Comparison of ENCODE assay signal across 22 cellular contexts in the genomic region with DNA sequence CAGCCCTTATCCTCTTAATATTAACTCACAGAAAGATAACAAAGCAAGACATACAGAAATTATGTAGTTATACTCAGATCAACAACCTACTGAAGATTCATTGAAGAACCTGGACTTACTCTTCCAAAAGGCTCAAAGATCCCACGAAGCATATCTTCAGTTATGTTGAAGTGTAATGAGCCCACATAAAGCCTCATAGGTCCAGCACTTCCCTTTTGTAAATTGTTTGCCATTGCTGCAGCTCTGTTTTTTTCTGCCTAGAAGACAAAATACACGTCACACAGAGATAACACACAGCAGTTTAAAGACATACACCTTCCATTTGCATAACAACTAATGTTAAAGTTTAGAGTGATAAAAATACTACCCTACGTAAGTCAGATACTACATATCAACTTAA. TPM values are rescaled to one million over a fixed set of nuclear protein-coding genes. Genes with fewer than 3 reads are reported as not detected.
DNase-seq lines count a peak whose midpoint lies in the region; ATAC-seq, FAIRE-seq and TF ChIP-seq lines count a peak whose summit lies in the region.
"Had no signal": no experiment of that assay in that cellular context is flagged by ENCODE, and none has a peak within 500 bp of the region (broad histone marks: within the 10 kb centered on the region; RNA-seq: fewer than 3 reads in every experiment).

No MANE protein-coding gene starts in this region.

- H3K27me3 ChIP-seq in HepG2 (ENCODE audit: control insufficient read depth in 1 of 2, insufficient read depth in 2 of 2, low read length in 2 of 2), result no peaks in the 10 kb centered on the region
- no peaks in the 10 kb centered on the region for H3K27me3 ChIP-seq in right lobe of liver
- no peaks in the 10 kb centered on the region for H3K27me3 ChIP-seq in brain microvascular endothelial cell (replicated peaks)
- H3K27me3 ChIP-seq: body of pancreas, testis had no signal

- 97% methylated on average over 3 of the region's 3 CpGs for WGBS in HepG2 (ENCODE audit: low lambda C conversion rate)
- 59% methylated on average over 3 of the region's 3 CpGs for WGBS in right lobe of liver (ENCODE audit: insufficient coverage, low coverage, low lambda C conversion rate, missing lambda C conversion rate)

- no peaks in the 10 kb centered on the region for H3K27me3 Mint-ChIP-seq in activated CD8-positive, alpha-beta T cell treated with anti-CD3 and anti-CD28 coated beads, Interleukin-2, amount 10 ng/mL, durations not matched to agents 7 days and 5 days (ENCODE audit: low read depth)
- H3K27me3 Mint-ChIP-seq in immature natural killer cell (ENCODE audit: low read depth in 3 of 3), result peaks cover 12 to 61% (median 56%) of the 10 kb centered on the region in 3 donors
- H3K27me3 Mint-ChIP-seq in stimulated activated naive B cell treated with anti-CD40 and anti-IgM and Interleukin-4, amounts not matched to agents 10 μg/mL and 1 μg/mL and 100 μg/mL, for 72 hours, result no peaks in the 10 kb centered on the region
- H3K27me3 Mint-ChIP-seq: activated naive CD8-positive, alpha-beta T cell treated with anti-CD3 and anti-CD28 coated beads, Interleukin-2, amount 10 ng/mL, durations not matched to agents 7 days and 5 days had no signal

- H3K4me2 ChIP-seq in HepG2 (ENCODE audit: low read depth, low read length), result no peak overlapping the region

- H2AFZ ChIP-seq in HepG2 (ENCODE audit: low read length), result no peak overlapping the region

- no peak overlapping the region for H3K4me3 Mint-ChIP-seq in activated CD8-positive, alpha-beta T cell treated with anti-CD3 and anti-CD28 coated beads, Interleukin-2, amount 10 ng/mL, durations not matched to agents 7 days and 5 days
- peak overlapping the region in 3 of 5 donors; percentile 4 to 47 (median 41) for H3K4me3 Mint-ChIP-seq in immature natural killer cell
- H3K4me3 Mint-ChIP-seq in stimulated activated naive B cell treated with anti-CD40 and anti-IgM and Interleukin-4, amounts not matched to agents 10 μg/mL and 1 μg/mL and 100 μg/mL, for 72 hours, result no peak overlapping the region
- H3K4me3 Mint-ChIP-seq: activated naive CD8-positive, alpha-beta T cell treated with anti-CD3 and anti-CD28 coated beads, Interleukin-2, amount 10 ng/mL, durations not matched to agents 7 days and 5 days; neural crest cell had no signal

- peaks cover 71% of the 10 kb centered on the region for H3K36me3 Mint-ChIP-seq in activated CD8-positive, alpha-beta T cell treated with anti-CD3 and anti-CD28 coated beads, Interleukin-2, amount 10 ng/mL, durations not matched to agents 7 days and 5 days (ENCODE audit: low read depth)
- peaks cover 36 to 65% (median 53%) of the 10 kb centered on the region in 3 donors for H3K36me3 Mint-ChIP-seq in immature natural killer cell
- H3K36me3 Mint-ChIP-seq in stimulated activated naive B cell treated with anti-CD40 and anti-IgM and Interleukin-4, amounts not matched to agents 10 μg/mL and 1 μg/mL and 100 μg/mL, for 72 hours, result peaks cover 38 to 49% of the 10 kb centered on the region in 2 donors

- CTCF ChIA-PET in HepG2 (lab: Yijun Ruan, JAX; ENCODE audit: low intra/inter-chr PET ratio, low total read pairs), result no interaction called here
- CTCF ChIA-PET in activated CD8-positive, alpha-beta T cell treated with anti-CD3 and anti-CD28 coated beads, Interleukin-2, amount 10 ng/mL, durations not matched to agents 7 days and 5 days (lab: Charles Lee), result no interaction called here

- TF ChIP-seq EP300 in HepG2 (IDR thresholded peaks at IDR 0.05; ENCODE audit: low read depth in 2 of 2, low read length in 2 of 2) (no peak), HepG2 (CRISPR knock-in tag; IDR thresholded peaks at IDR 0.05; ENCODE audit: borderline replicate concordance) (no peak)

- in situ Hi-C loops in HepG2 (cut with HindIII; ENCODE audit: extremely low pct_ligation_motif_present, low pct_unique_long_range_greater_than_20kb) (no loop called here), brain microvascular endothelial cell (cut with HindIII; ENCODE audit: low pct_ligation_motif_present, low sequenced_read_pairs) (no loop called here)

- peaks cover 90% of the 10 kb centered on the region for H3K79me2 ChIP-seq in HepG2 (ENCODE audit: insufficient read depth, low read length)

- FAIRE-seq in HepG2 (lab: Jason Lieb, UNC), result no peak

- ATAC-seq in HepG2 (no peak), right lobe of liver (no peak), HG02798 (IDR thresholded peaks at IDR 0.05; ENCODE audit: poor library complexity, unreplicated experiment) (no peak)
- no peak for ATAC-seq in activated CD8-positive, alpha-beta T cell treated with anti-CD3 and anti-CD28 coated beads, Interleukin-2, amount 10 ng/mL, durations not matched to agents 7 days and 5 days
- ATAC-seq in stimulated activated naive B cell treated with anti-CD40 and anti-IgM and Interleukin-4, amounts not matched to agents 10 μg/mL and 1 μg/mL and 100 μg/mL, for 72 hours (replicated peaks), result no peak
- ATAC-seq: body of pancreas had no signal

- BruUV-seq in HepG2 (replicated peaks; lab: Mats Ljungman, UMichigan), result no TSS peak

- H3K27ac Mint-ChIP-seq in activated CD8-positive, alpha-beta T cell treated with anti-CD3 and anti-CD28 coated beads, Interleukin-2, amount 10 ng/mL, durations not matched to agents 7 days and 5 days, result peak overlapping the region; percentile 31
- peak overlapping the region; percentile 36 to 89 (median 64) for H3K27ac Mint-ChIP-seq in immature natural killer cell
- peak overlapping the region; percentile 37 for H3K27ac Mint-ChIP-seq in stimulated activated naive B cell treated with anti-CD40 and anti-IgM and Interleukin-4, amounts not matched to agents 10 μg/mL and 1 μg/mL and 100 μg/mL, for 72 hours
- H3K27ac Mint-ChIP-seq: activated naive CD8-positive, alpha-beta T cell treated with anti-CD3 and anti-CD28 coated beads, Interleukin-2, amount 10 ng/mL, durations not matched to agents 7 days and 5 days had no signal

- DNase-seq in HepG2 (ENCODE audit: low spot score) (no peak), right lobe of liver (no peak), immature natural killer cell (no peak), brain microvascular endothelial cell (no peak), SW 1271 (lab: John Stamatoyannopoulos, UW) (no peak)
- no peak for DNase-seq in activated CD8-positive, alpha-beta T cell treated with anti-CD3 and anti-CD28 coated beads, Interleukin-2, amount 10 ng/mL, durations not matched to agents 7 days and 5 days
- DNase-seq in stimulated activated naive B cell treated with anti-CD40 and anti-IgM and Interleukin-4, amounts not matched to agents 10 μg/mL and 1 μg/mL and 100 μg/mL, for 72 hours, result no peak
- DNase-seq: activated CD4-positive, alpha-beta T cell treated with anti-CD3 and anti-CD28 coated beads, Interleukin-2, amount 50 U/mL, for 1 hour; activated naive CD8-positive, alpha-beta T cell treated with anti-CD3 and anti-CD28 coated beads, Interleukin-2, amount 10 ng/mL, durations not matched to agents 7 days and 5 days; activated T-cell treated with anti-CD3 and anti-CD28 coated beads for 4 hours; body of pancreas; C1 segment of cervical spinal cord; cortex of kidney; HCEC 1CT; KBM-7; NCI-H1436; NCI-H526 treated with DMSO at 0.1 percent for 48 hours; posterior cingulate gyrus; T-helper 2 cell; testis had no signal

- no peaks in the 10 kb centered on the region for H3K9me3 ChIP-seq in HepG2 (ENCODE audit: low read length)
- no peaks in the 10 kb centered on the region for H3K9me3 ChIP-seq in right lobe of liver
- H3K9me3 ChIP-seq: body of pancreas, testis had no signal

- H3K4me3 ChIP-seq in HepG2 (replicated peaks in 1 of 3; ENCODE audit: insufficient read depth in 1 of 3, low read depth in 2 of 3, low read length in 3 of 3), result no peak overlapping the region
- no peak overlapping the region for H3K4me3 ChIP-seq in right lobe of liver
- no peak overlapping the region for H3K4me3 ChIP-seq in brain microvascular endothelial cell (ENCODE audit: low read depth, low read length)
- H3K4me3 ChIP-seq: body of pancreas, testis had no signal

- TF ChIP-seq POLR2A in HepG2 (IDR thresholded peaks at IDR 0.05; ENCODE audit: insufficient read depth in 1 of 2, low read depth in 2 of 2, low read length in 2 of 2) (0 out of 4 replicates have a peak, but pooled peaks of 1 of the 2 experiments have one; percentile 16), right lobe of liver (IDR thresholded peaks at IDR 0.05) (no peak)

- H4K20me1 ChIP-seq in HepG2 (ENCODE audit: insufficient read depth, low read length), result peaks cover 100% of the 10 kb centered on the region

- H3K36me3 ChIP-seq in HepG2 (replicated peaks in 1 of 2; ENCODE audit: control insufficient read depth in 1 of 2, insufficient read depth in 2 of 2, low read length in 2 of 2) (peaks cover 73 to 97% of the 10 kb centered on the region in 2 experiments), right lobe of liver (peaks cover 34 to 100% (median 82%) of the 10 kb centered on the region in 4 donors), brain microvascular endothelial cell (replicated peaks) (peaks cover 96% of the 10 kb centered on the region)

- POLR2A ChIA-PET in HepG2 (lab: Yijun Ruan, JAX), result interaction anchor here (1.2 to 16.7 kb wide), 3 partner anchors 12 to 22 kb away, joined by 3 to 319 read pairs (median 10); partner anchors contain the start of genes NFS1 and ROMO1
- POLR2A ChIA-PET in activated CD8-positive, alpha-beta T cell treated with anti-CD3 and anti-CD28 coated beads, Interleukin-2, amount 10 ng/mL, durations not matched to agents 7 days and 5 days (lab: Charles Lee), result interaction anchor here (1.2 to 1.5 kb wide), 2 partner anchors 14 to 20 kb away, joined by 5 to 6 read pairs; partner anchors contain the start of gene RBM39

- intact Hi-C loops in HepG2 (cut with micrococcal nuclease; ENCODE audit: unreplicated experiment) (no loop called here), right lobe of liver (cut with DNase I) (no loop called here)

- H3K4me1 ChIP-seq in HepG2 (ENCODE audit: insufficient read depth, low read length), result 0 out of 2 replicates have a peak, but pooled peaks cover 5% of the 10 kb centered on the region
- H3K4me1 ChIP-seq in right lobe of liver, result no peaks in the 10 kb centered on the region
- H3K4me1 ChIP-seq: testis had no signal

- no peak overlapping the region for H3K9ac ChIP-seq in HepG2 (ENCODE audit: insufficient read depth, low read depth, low read length)

- H3K27ac ChIP-seq in HepG2 (ENCODE audit: extremely low read length, insufficient read depth, low read length) (no peak overlapping the region), right lobe of liver (no peak overlapping the region), brain microvascular endothelial cell (no peak overlapping the region)
- H3K27ac ChIP-seq: testis had no signal

- no peak for TF ChIP-seq RAD21 in HepG2 (CRISPR knock-in tag; IDR thresholded peaks at IDR 0.05)

- peaks cover 30% of the 10 kb centered on the region for H3K4me1 Mint-ChIP-seq in activated CD8-positive, alpha-beta T cell treated with anti-CD3 and anti-CD28 coated beads, Interleukin-2, amount 10 ng/mL, durations not matched to agents 7 days and 5 days (ENCODE audit: low read depth)
- H3K4me1 Mint-ChIP-seq in immature natural killer cell, result peaks cover 42 to 70% of the 10 kb centered on the region in 2 donors
- H3K4me1 Mint-ChIP-seq in stimulated activated naive B cell treated with anti-CD40 and anti-IgM and Interleukin-4, amounts not matched to agents 10 μg/mL and 1 μg/mL and 100 μg/mL, for 72 hours, result peaks cover 0 to 2% of the 10 kb centered on the region in 2 donors
- H3K4me1 Mint-ChIP-seq: neural crest cell had no signal

- TF ChIP-seq CTCF in HepG2 (CRISPR knock-in tag; IDR thresholded peaks at IDR 0.05), result no peak
- TF ChIP-seq CTCF in right lobe of liver (IDR thresholded peaks at IDR 0.05), result no peak
- no peak for TF ChIP-seq CTCF in brain microvascular endothelial cell (IDR thresholded peaks at IDR 0.05; ENCODE audit: low read depth, low read length, missing control alignments)

- H3K9me3 Mint-ChIP-seq in activated CD8-positive, alpha-beta T cell treated with anti-CD3 and anti-CD28 coated beads, Interleukin-2, amount 10 ng/mL, durations not matched to agents 7 days and 5 days (ENCODE audit: insufficient read depth), result no peaks in the 10 kb centered on the region
- H3K9me3 Mint-ChIP-seq in immature natural killer cell, result no peaks in the 10 kb centered on the region
- no peaks in the 10 kb centered on the region for H3K9me3 Mint-ChIP-seq in stimulated activated naive B cell treated with anti-CD40 and anti-IgM and Interleukin-4, amounts not matched to agents 10 μg/mL and 1 μg/mL and 100 μg/mL, for 72 hours
- H3K9me3 Mint-ChIP-seq: activated naive CD8-positive, alpha-beta T cell treated with anti-CD3 and anti-CD28 coated beads, Interleukin-2, amount 10 ng/mL, durations not matched to agents 7 days and 5 days; neural crest cell had no signal

RNA-seq across cellular contexts. Expression of gene RBM39, which starts 20.4 kb away (rescaled TPM):
- 431 and 788 TPM in 2 replicates for total RNA-seq in HepG2 (2016; rRNA removed; fragmentation: Illumina TruSeq; extraction: Trizol)
- 862 and 1,011 TPM in 2 replicates for total RNA-seq in HepG2 (2016; cell fraction: cytosol; rRNA removed; fragmentation: Illumina TruSeq; extraction: Trizol; ENCODE audit: low read depth)
- 445 and 791 TPM in 2 replicates for total RNA-seq in HepG2 (2016; cell fraction: insoluble cytoplasmic fraction; rRNA removed; fragmentation: Illumina TruSeq; extraction: Trizol)
- 352 and 417 TPM in 2 replicates for total RNA-seq in HepG2 (2016; cell fraction: membrane; rRNA removed; fragmentation: Illumina TruSeq; extraction: Trizol)
- total RNA-seq in HepG2 (2016; cell fraction: nucleus; rRNA removed; fragmentation: Illumina TruSeq; extraction: Trizol), result 1,469 and 1,561 TPM in 2 replicates
- 859 and 920 TPM in 2 replicates for polyA plus RNA-seq in HepG2 (2011; rRNA removed)
- polyA plus RNA-seq in HepG2 (2011; cell fraction: cytosol; rRNA removed), result 89.0 and 133 TPM in 2 replicates
- 3,125 and 3,321 TPM in 2 replicates for polyA plus RNA-seq in HepG2 (2011; cell fraction: nucleus; rRNA removed)
- 867 and 961 TPM in 2 replicates for polyA plus RNA-seq in HepG2 (2012)
- 47.3 and 51.7 TPM in 2 replicates for polyA plus RNA-seq in HepG2 (2016; cell fraction: cytosol; fragmentation: Illumina TruSeq; extraction: Trizol; ENCODE audit: low read depth)
- 339 and 360 TPM in 2 replicates for polyA plus RNA-seq in HepG2 (2016; cell fraction: insoluble cytoplasmic fraction; fragmentation: Illumina TruSeq; extraction: Trizol; ENCODE audit: low read depth)
- polyA plus RNA-seq in HepG2 (2016; cell fraction: membrane; fragmentation: Illumina TruSeq; extraction: Trizol; ENCODE audit: low read depth), result 79.3 and 86.7 TPM in 2 replicates
- 2,644 and 2,668 TPM in 2 replicates for polyA plus RNA-seq in HepG2 (2016; cell fraction: nucleus; fragmentation: Illumina TruSeq; extraction: Trizol; ENCODE audit: insufficient read depth, low read depth)
- polyA minus RNA-seq in HepG2 (2011; rRNA and poly(A)+ RNA removed; ENCODE audit: low replicate concordance), result 166 and 263 TPM in 2 replicates
- polyA minus RNA-seq in HepG2 (2011; cell fraction: cytosol; rRNA and poly(A)+ RNA removed), result 91.3 and 98.3 TPM in 2 replicates
- polyA minus RNA-seq in HepG2 (2011; cell fraction: nucleus; rRNA and poly(A)+ RNA removed), result 2,261 and 2,868 TPM in 2 replicates
- 100 to 1,000 TPM in 5 of 6 experiments, 10 to 100 TPM in 1; 86.4 to 166 (median 120) TPM for total RNA-seq in right lobe of liver
- 100 to 1,000 TPM; 333 to 358 TPM for total RNA-seq in activated CD8-positive, alpha-beta T cell treated with anti-CD3 and anti-CD28 coated beads, Interleukin-2, amount 10 ng/mL, durations not matched to agents 7 days and 5 days
- 100 to 1,000 TPM; 120 to 203 (median 142) TPM for polyA plus RNA-seq in immature natural killer cell

RNA-seq across cellular contexts. Expression of gene ROMO1, which starts 22.4 kb away (rescaled TPM):
- total RNA-seq in HepG2 (2016; rRNA removed; fragmentation: Illumina TruSeq; extraction: Trizol) (636 and 726 TPM in 2 replicates), right lobe of liver (100 to 1,000 TPM in 2 of 6 experiments, 10 to 100 TPM in 4; 70.4 to 209 (median 84.8) TPM)
- total RNA-seq in HepG2 (2016; cell fraction: cytosol; rRNA removed; fragmentation: Illumina TruSeq; extraction: Trizol; ENCODE audit: low read depth), result 328 and 530 TPM in 2 replicates
- total RNA-seq in HepG2 (2016; cell fraction: insoluble cytoplasmic fraction; rRNA removed; fragmentation: Illumina TruSeq; extraction: Trizol), result 687 and 846 TPM in 2 replicates
- total RNA-seq in HepG2 (2016; cell fraction: membrane; rRNA removed; fragmentation: Illumina TruSeq; extraction: Trizol), result 460 and 632 TPM in 2 replicates
- total RNA-seq in HepG2 (2016; cell fraction: nucleus; rRNA removed; fragmentation: Illumina TruSeq; extraction: Trizol), result 223 and 226 TPM in 2 replicates
- polyA plus RNA-seq in HepG2 (2011; rRNA removed) (688 and 755 TPM in 2 replicates), immature natural killer cell (100 to 1,000 TPM; 298 to 612 (median 340) TPM)
- 1,254 and 1,646 TPM in 2 replicates for polyA plus RNA-seq in HepG2 (2011; cell fraction: cytosol; rRNA removed)
- polyA plus RNA-seq in HepG2 (2011; cell fraction: nucleus; rRNA removed), result 503 and 546 TPM in 2 replicates
- 282 and 451 TPM in 2 replicates for polyA plus RNA-seq in HepG2 (2012)
- 292 and 453 TPM in 2 replicates for polyA plus RNA-seq in HepG2 (2016; cell fraction: cytosol; fragmentation: Illumina TruSeq; extraction: Trizol; ENCODE audit: low read depth)
- 479 and 541 TPM in 2 replicates for polyA plus RNA-seq in HepG2 (2016; cell fraction: insoluble cytoplasmic fraction; fragmentation: Illumina TruSeq; extraction: Trizol; ENCODE audit: low read depth)
- 317 and 387 TPM in 2 replicates for polyA plus RNA-seq in HepG2 (2016; cell fraction: membrane; fragmentation: Illumina TruSeq; extraction: Trizol; ENCODE audit: low read depth)
- 282 and 344 TPM in 2 replicates for polyA plus RNA-seq in HepG2 (2016; cell fraction: nucleus; fragmentation: Illumina TruSeq; extraction: Trizol; ENCODE audit: insufficient read depth, low read depth)
- polyA minus RNA-seq in HepG2 (2011; rRNA and poly(A)+ RNA removed; ENCODE audit: low replicate concordance), result 60.0 and 169 TPM in 2 replicates
- 79.8 and 108 TPM in 2 replicates for polyA minus RNA-seq in HepG2 (2011; cell fraction: cytosol; rRNA and poly(A)+ RNA removed)
- 30.8 and 37.7 TPM in 2 replicates for polyA minus RNA-seq in HepG2 (2011; cell fraction: nucleus; rRNA and poly(A)+ RNA removed)
- total RNA-seq in activated CD8-positive, alpha-beta T cell treated with anti-CD3 and anti-CD28 coated beads, Interleukin-2, amount 10 ng/mL, durations not matched to agents 7 days and 5 days, result 100 to 1,000 TPM; 134 to 143 TPM

RNA-seq across cellular contexts. Expression of gene NFS1, which starts 22.5 kb away (rescaled TPM):
- 88.1 and 94.4 TPM in 2 replicates for total RNA-seq in HepG2 (2016; rRNA removed; fragmentation: Illumina TruSeq; extraction: Trizol)
- total RNA-seq in HepG2 (2016; cell fraction: cytosol; rRNA removed; fragmentation: Illumina TruSeq; extraction: Trizol; ENCODE audit: low read depth), result 7.6 and 8.7 TPM in 2 replicates
- total RNA-seq in HepG2 (2016; cell fraction: insoluble cytoplasmic fraction; rRNA removed; fragmentation: Illumina TruSeq; extraction: Trizol), result 82.1 and 92.4 TPM in 2 replicates
- 25.4 and 28.4 TPM in 2 replicates for total RNA-seq in HepG2 (2016; cell fraction: membrane; rRNA removed; fragmentation: Illumina TruSeq; extraction: Trizol)
- total RNA-seq in HepG2 (2016; cell fraction: nucleus; rRNA removed; fragmentation: Illumina TruSeq; extraction: Trizol), result 45.9 and 47.9 TPM in 2 replicates
- 61.8 and 65.9 TPM in 2 replicates for polyA plus RNA-seq in HepG2 (2011; rRNA removed)
- 56.2 and 69.5 TPM in 2 replicates for polyA plus RNA-seq in HepG2 (2011; cell fraction: cytosol; rRNA removed)
- polyA plus RNA-seq in HepG2 (2011; cell fraction: nucleus; rRNA removed), result 70.7 and 72.8 TPM in 2 replicates
- polyA plus RNA-seq in HepG2 (2012), result 36.7 and 39.1 TPM in 2 replicates
- 6.5 and 6.6 TPM in 2 replicates for polyA plus RNA-seq in HepG2 (2016; cell fraction: cytosol; fragmentation: Illumina TruSeq; extraction: Trizol; ENCODE audit: low read depth)
- polyA plus RNA-seq in HepG2 (2016; cell fraction: insoluble cytoplasmic fraction; fragmentation: Illumina TruSeq; extraction: Trizol; ENCODE audit: low read depth), result 86.7 and 90.3 TPM in 2 replicates
- polyA plus RNA-seq in HepG2 (2016; cell fraction: membrane; fragmentation: Illumina TruSeq; extraction: Trizol; ENCODE audit: low read depth), result 16.6 and 16.9 TPM in 2 replicates
- 69.1 and 70.6 TPM in 2 replicates for polyA plus RNA-seq in HepG2 (2016; cell fraction: nucleus; fragmentation: Illumina TruSeq; extraction: Trizol; ENCODE audit: insufficient read depth, low read depth)
- polyA minus RNA-seq in HepG2 (2011; rRNA and poly(A)+ RNA removed; ENCODE audit: low replicate concordance), result 67.9 and 114 TPM in 2 replicates
- 23.0 and 27.1 TPM in 2 replicates for polyA minus RNA-seq in HepG2 (2011; cell fraction: cytosol; rRNA and poly(A)+ RNA removed)
- 20.9 and 23.7 TPM in 2 replicates for polyA minus RNA-seq in HepG2 (2011; cell fraction: nucleus; rRNA and poly(A)+ RNA removed)
- 10 to 100 TPM; 30.9 to 63.7 (median 44.3) TPM for total RNA-seq in right lobe of liver
- 10 to 100 TPM; 32.7 to 34.7 TPM for total RNA-seq in activated CD8-positive, alpha-beta T cell treated with anti-CD3 and anti-CD28 coated beads, Interleukin-2, amount 10 ng/mL, durations not matched to agents 7 days and 5 days
- 10 to 100 TPM in 2 of 3 donors, 1 to 10 TPM in 1; 8.1 to 21.3 (median 20.0) TPM for polyA plus RNA-seq in immature natural killer cell

RNA-seq across cellular contexts. Expression of gene PHF20, which starts 50.2 kb away (rescaled TPM):
- total RNA-seq in HepG2 (2016; rRNA removed; fragmentation: Illumina TruSeq; extraction: Trizol) (34.1 and 43.3 TPM in 2 replicates), right lobe of liver (10 to 100 TPM in 5 of 6 experiments, 1 to 10 TPM in 1; 9.3 to 16.7 (median 14.5) TPM)
- 56.7 and 61.5 TPM in 2 replicates for total RNA-seq in HepG2 (2016; cell fraction: cytosol; rRNA removed; fragmentation: Illumina TruSeq; extraction: Trizol; ENCODE audit: low read depth)
- 35.4 and 40.8 TPM in 2 replicates for total RNA-seq in HepG2 (2016; cell fraction: insoluble cytoplasmic fraction; rRNA removed; fragmentation: Illumina TruSeq; extraction: Trizol)
- total RNA-seq in HepG2 (2016; cell fraction: membrane; rRNA removed; fragmentation: Illumina TruSeq; extraction: Trizol), result 47.8 and 49.1 TPM in 2 replicates
- total RNA-seq in HepG2 (2016; cell fraction: nucleus; rRNA removed; fragmentation: Illumina TruSeq; extraction: Trizol), result 37.0 and 43.8 TPM in 2 replicates
- polyA plus RNA-seq in HepG2 (2011; rRNA removed) (18.5 and 22.8 TPM in 2 replicates), immature natural killer cell (100 to 1,000 TPM in 2 of 3 donors, 10 to 100 TPM in 1; 92.6 to 140 (median 112) TPM)
- 21.6 and 23.5 TPM in 2 replicates for polyA plus RNA-seq in HepG2 (2011; cell fraction: cytosol; rRNA removed)
- 14.7 and 18.5 TPM in 2 replicates for polyA plus RNA-seq in HepG2 (2011; cell fraction: nucleus; rRNA removed)
- polyA plus RNA-seq in HepG2 (2012), result 36.8 and 41.9 TPM in 2 replicates
- 22.9 and 31.3 TPM in 2 replicates for polyA plus RNA-seq in HepG2 (2016; cell fraction: cytosol; fragmentation: Illumina TruSeq; extraction: Trizol; ENCODE audit: low read depth)
- 32.6 and 36.2 TPM in 2 replicates for polyA plus RNA-seq in HepG2 (2016; cell fraction: insoluble cytoplasmic fraction; fragmentation: Illumina TruSeq; extraction: Trizol; ENCODE audit: low read depth)
- polyA plus RNA-seq in HepG2 (2016; cell fraction: membrane; fragmentation: Illumina TruSeq; extraction: Trizol; ENCODE audit: low read depth), result 22.4 and 30.8 TPM in 2 replicates
- 23.9 and 28.8 TPM in 2 replicates for polyA plus RNA-seq in HepG2 (2016; cell fraction: nucleus; fragmentation: Illumina TruSeq; extraction: Trizol; ENCODE audit: insufficient read depth, low read depth)
- 44.9 and 77.1 TPM in 2 replicates for polyA minus RNA-seq in HepG2 (2011; rRNA and poly(A)+ RNA removed; ENCODE audit: low replicate concordance)
- polyA minus RNA-seq in HepG2 (2011; cell fraction: cytosol; rRNA and poly(A)+ RNA removed), result 19.8 and 22.3 TPM in 2 replicates
- 53.6 and 69.2 TPM in 2 replicates for polyA minus RNA-seq in HepG2 (2011; cell fraction: nucleus; rRNA and poly(A)+ RNA removed)
- total RNA-seq in activated CD8-positive, alpha-beta T cell treated with anti-CD3 and anti-CD28 coated beads, Interleukin-2, amount 10 ng/mL, durations not matched to agents 7 days and 5 days, result 10 to 100 TPM; 53.6 to 61.5 TPM

RNA-seq across cellular contexts. Expression of gene CPNE1, which starts 56.9 kb away (rescaled TPM):
- total RNA-seq in HepG2 (2016; rRNA removed; fragmentation: Illumina TruSeq; extraction: Trizol), result 431 and 439 TPM in 2 replicates
- total RNA-seq in HepG2 (2016; cell fraction: cytosol; rRNA removed; fragmentation: Illumina TruSeq; extraction: Trizol; ENCODE audit: low read depth), result 101 and 106 TPM in 2 replicates
- 375 and 428 TPM in 2 replicates for total RNA-seq in HepG2 (2016; cell fraction: insoluble cytoplasmic fraction; rRNA removed; fragmentation: Illumina TruSeq; extraction: Trizol)
- 226 and 229 TPM in 2 replicates for total RNA-seq in HepG2 (2016; cell fraction: membrane; rRNA removed; fragmentation: Illumina TruSeq; extraction: Trizol)
- total RNA-seq in HepG2 (2016; cell fraction: nucleus; rRNA removed; fragmentation: Illumina TruSeq; extraction: Trizol), result 227 and 285 TPM in 2 replicates
- polyA plus RNA-seq in HepG2 (2011; rRNA removed), result 369 and 408 TPM in 2 replicates
- polyA plus RNA-seq in HepG2 (2011; cell fraction: cytosol; rRNA removed), result 458 and 619 TPM in 2 replicates
- polyA plus RNA-seq in HepG2 (2011; cell fraction: nucleus; rRNA removed), result 810 and 933 TPM in 2 replicates
- 457 and 478 TPM in 2 replicates for polyA plus RNA-seq in HepG2 (2012)
- 121 and 137 TPM in 2 replicates for polyA plus RNA-seq in HepG2 (2016; cell fraction: cytosol; fragmentation: Illumina TruSeq; extraction: Trizol; ENCODE audit: low read depth)
- polyA plus RNA-seq in HepG2 (2016; cell fraction: insoluble cytoplasmic fraction; fragmentation: Illumina TruSeq; extraction: Trizol; ENCODE audit: low read depth), result 374 and 508 TPM in 2 replicates
- 213 and 247 TPM in 2 replicates for polyA plus RNA-seq in HepG2 (2016; cell fraction: membrane; fragmentation: Illumina TruSeq; extraction: Trizol; ENCODE audit: low read depth)
- 541 and 549 TPM in 2 replicates for polyA plus RNA-seq in HepG2 (2016; cell fraction: nucleus; fragmentation: Illumina TruSeq; extraction: Trizol; ENCODE audit: insufficient read depth, low read depth)
- polyA minus RNA-seq in HepG2 (2011; rRNA and poly(A)+ RNA removed; ENCODE audit: low replicate concordance), result 283 and 707 TPM in 2 replicates
- polyA minus RNA-seq in HepG2 (2011; cell fraction: cytosol; rRNA and poly(A)+ RNA removed), result 243 and 283 TPM in 2 replicates
- polyA minus RNA-seq in HepG2 (2011; cell fraction: nucleus; rRNA and poly(A)+ RNA removed), result 258 and 260 TPM in 2 replicates
- total RNA-seq in right lobe of liver, result 10 to 100 TPM; 35.5 to 72.0 (median 53.3) TPM
- 100 to 1,000 TPM; 271 to 272 TPM for total RNA-seq in activated CD8-positive, alpha-beta T cell treated with anti-CD3 and anti-CD28 coated beads, Interleukin-2, amount 10 ng/mL, durations not matched to agents 7 days and 5 days
- 100 to 1,000 TPM; 445 to 490 (median 454) TPM for polyA plus RNA-seq in immature natural killer cell

Comparison
In these comparisons a context has a peak if more than half of its experiments do, and no peak if none do; other contexts are left out.
1. H3K4me3 Mint-ChIP-seq: peak in immature natural killer cell (3 of 5); none in activated CD8-positive, alpha-beta T cell treated with anti-CD3 and anti-CD28 coated beads, Interleukin-2, amount 10 ng/mL, durations not matched to agents 7 days and 5 days (single experiment) and stimulated activated naive B cell treated with anti-CD40 and anti-IgM and Interleukin-4, amounts not matched to agents 10 μg/mL and 1 μg/mL and 100 μg/mL, for 72 hours (0 of 2).
2. Peak in every context shown above with its lines, with median percentiles within 50 percentile points of each other: H3K27ac Mint-ChIP-seq.